Comparison of ENCODE assay signal across 18 cellular contexts in the genomic region with DNA sequence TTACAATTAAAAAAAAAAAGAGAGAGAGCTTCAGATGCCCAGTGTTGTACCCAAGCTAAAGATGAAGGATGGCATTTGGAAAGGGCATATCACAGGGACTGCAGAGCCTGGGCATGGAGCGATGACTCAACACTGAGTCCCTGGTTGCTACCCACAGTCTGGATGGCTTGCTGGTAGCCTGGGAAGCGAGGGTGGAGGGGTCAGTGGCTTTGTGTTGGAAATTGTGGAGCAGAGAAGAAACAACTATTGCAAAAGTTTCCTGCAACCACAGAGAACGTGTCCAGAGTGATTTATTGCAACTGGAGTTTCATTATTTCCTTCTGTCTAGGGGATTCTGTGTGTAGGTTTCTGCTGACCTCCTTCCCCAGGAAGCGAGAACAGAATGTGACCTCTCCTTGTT.
DNase-seq lines count a peak whose midpoint lies in the region; FAIRE-seq and TF ChIP-seq lines count a peak whose summit lies in the region.
"Had no signal": no experiment of that assay in that cellular context is flagged by ENCODE, and none has a peak within 500 bp of the region (broad histone marks: within the 10 kb centered on the region; RNA-seq: fewer than 3 reads in every experiment).

No MANE protein-coding gene starts in this region.

- H3K9me2 ChIP-seq in GM23248 (ENCODE audit: insufficient read depth) = no peaks in the 10 kb centered on the region

- peak; percentile 95 for DNase-seq in A172 (ENCODE audit: low spot score)
- no peak for DNase-seq in GM19239 (ENCODE audit: insufficient read length, low spot score)
- DNase-seq in amniotic epithelial cell (ENCODE audit: low read depth) = peak; percentile 12
- peak; percentile 82 for DNase-seq in kidney glomerular epithelial cell (lab: John Stamatoyannopoulos, UW)
- DNase-seq in activated effector memory CD4-positive, alpha-beta T cell treated with Interleukin-2 at 50 U/mL for 16 hours = no peak
- no peak for DNase-seq in GM23248
- DNase-seq in right atrium auricular region (ENCODE audit: low spot score) = no peak
- DNase-seq in nucleus accumbens (lab: John Stamatoyannopoulos, UW) = no peak
- DNase-seq: activated CD4-positive, alpha-beta T cell treated with anti-CD3 and anti-CD28 coated beads for 4 hours; activated naive CD4-positive, alpha-beta T cell; body of pancreas; CD8-positive, alpha-beta memory T cell; erythroblast; lower lobe of right lung; NCI-H2081 treated with DMSO at 0.1 percent for 48 hours; NCI-H510A treated with DMSO at 0.1 percent for 48 hours; SJCRH30; stimulated activated naive CD4-positive, alpha-beta T cell treated with Interleukin-2 at 50 U/mL for 16 hours had no signal

- no peak overlapping the region for H2AFZ ChIP-seq in GM23248

- TF ChIP-seq CTCF in right atrium auricular region (IDR thresholded peaks at IDR 0.05) = no peak

- no peaks in the 10 kb centered on the region for H3F3A ChIP-seq in GM23248 (ENCODE audit: insufficient read depth)

- no peaks in the 10 kb centered on the region for H3K36me3 ChIP-seq in GM23248 (ENCODE audit: low read depth)
- H3K36me3 ChIP-seq in right atrium auricular region = no peaks in the 10 kb centered on the region
- H3K36me3 ChIP-seq: lower lobe of right lung, SJCRH30 had no signal

- in situ Hi-C loops in GM23248 (cut with MboI) = no loop called here

- H3K4me2 ChIP-seq in GM23248 (ENCODE audit: unreplicated experiment) = no peak overlapping the region

- no peaks in the 10 kb centered on the region for H3K79me2 ChIP-seq in GM23248 (ENCODE audit: insufficient read depth)

- no peak overlapping the region for H3K9ac ChIP-seq in GM23248

- H3K9me3 ChIP-seq in GM23248 (ENCODE audit: low read depth) (no peaks in the 10 kb centered on the region), right atrium auricular region (no peaks in the 10 kb centered on the region)
- H3K9me3 ChIP-seq: body of pancreas, lower lobe of right lung, SJCRH30 had no signal

- peak; percentile 21 for FAIRE-seq in GM19239 (lab: Jason Lieb, UNC)

- H3K4me1 ChIP-seq in GM23248 (ENCODE audit: insufficient read depth) = no peaks in the 10 kb centered on the region
- no peaks in the 10 kb centered on the region for H3K4me1 ChIP-seq in right atrium auricular region
- H3K4me1 ChIP-seq: body of pancreas, lower lobe of right lung, SJCRH30 had no signal

- H3K27ac ChIP-seq in GM23248 (no peak overlapping the region), right atrium auricular region (no peak overlapping the region)
- H3K27ac ChIP-seq: body of pancreas, lower lobe of right lung, SJCRH30 had no signal

- WGBS in GM23248 (ENCODE audit: low coverage in 1 of 2, low lambda C conversion rate in 2 of 2, missing lambda C conversion rate in 2 of 2), 2 experiments = 23 to 26% methylated on average over 4 of the region's 4 CpGs

- no peak overlapping the region for H3K4me3 ChIP-seq in GM23248
- H3K4me3 ChIP-seq in right atrium auricular region = no peak overlapping the region
- H3K4me3 ChIP-seq: body of pancreas, lower lobe of right lung, SJCRH30 had no signal

- H3K27me3 ChIP-seq in GM23248 (replicated peaks; ENCODE audit: insufficient read depth) (no peaks in the 10 kb centered on the region), right atrium auricular region (no peaks in the 10 kb centered on the region)
- H3K27me3 ChIP-seq: body of pancreas, SJCRH30 had no signal

- H4K20me1 ChIP-seq in GM23248 (ENCODE audit: insufficient read depth) = no peaks in the 10 kb centered on the region

Comparison
In these comparisons a context has a peak if more than half of its experiments do, and no peak if none do; other contexts are left out.
1. DNase-seq: peak in A172 (single experiment), amniotic epithelial cell (single experiment) and kidney glomerular epithelial cell (single experiment); none in GM19239 (single experiment), activated effector memory CD4-positive, alpha-beta T cell treated with Interleukin-2 at 50 U/mL for 16 hours (single experiment), GM23248 (single experiment), right atrium auricular region (single experiment) and nucleus accumbens (0 of 56).